ENCODE assay signal across 8 cellular contexts in genomic region chr13:94595943-94596574, GRCh38. TPM values are rescaled to one million over a fixed set of nuclear protein-coding genes. Genes with fewer than 3 reads are reported as not detected.
DNase-seq lines count a peak whose midpoint lies in the region; ATAC-seq and TF ChIP-seq lines count a peak whose summit lies in the region.

Gene TGDS (minus strand): TSS chr13:94596152. CDS start chr13:94596136, 16 bp downstream.

- peak; percentile 99 for ATAC-seq in naive thymus-derived CD4-positive, alpha-beta T cell
- peak; percentile 98 for ATAC-seq in stimulated activated memory B cell treated with anti-CD40 and anti-IgM and Interleukin-4, amounts not matched to agents 10 μg/mL and 1 μg/mL and 100 μg/mL, for 72 hours

- TF ChIP-seq CTCF in RWPE1 (conservative IDR thresholded peaks at IDR 0.05; ENCODE audit: low read depth), result no peak

- H3K4me1 Mint-ChIP-seq in naive thymus-derived CD4-positive, alpha-beta T cell, result peaks cover 29 to 53% (median 41%) of the 10 kb centered on the region in 7 donors
- H3K4me1 Mint-ChIP-seq in stimulated activated memory B cell treated with anti-CD40 and anti-IgM and Interleukin-4, amounts not matched to agents 10 μg/mL and 1 μg/mL and 100 μg/mL, for 72 hours, result peaks cover 32% of the 10 kb centered on the region

- peak within 1 kb of the TSS; percentile 83 to 96 (median 93) for H3K27ac Mint-ChIP-seq in naive thymus-derived CD4-positive, alpha-beta T cell
- H3K27ac Mint-ChIP-seq in stimulated activated memory B cell treated with anti-CD40 and anti-IgM and Interleukin-4, amounts not matched to agents 10 μg/mL and 1 μg/mL and 100 μg/mL, for 72 hours, result peak within 1 kb of the TSS; percentile 84

- H3K27me3 Mint-ChIP-seq in naive thymus-derived CD4-positive, alpha-beta T cell, result no peaks in the 10 kb centered on the region
- no peaks in the 10 kb centered on the region for H3K27me3 Mint-ChIP-seq in stimulated activated memory B cell treated with anti-CD40 and anti-IgM and Interleukin-4, amounts not matched to agents 10 μg/mL and 1 μg/mL and 100 μg/mL, for 72 hours

- peaks cover 0 to 24% (median 3%) of the 10 kb centered on the region in 5 donors for H3K36me3 Mint-ChIP-seq in naive thymus-derived CD4-positive, alpha-beta T cell
- no peaks in the 10 kb centered on the region for H3K36me3 Mint-ChIP-seq in stimulated activated memory B cell treated with anti-CD40 and anti-IgM and Interleukin-4, amounts not matched to agents 10 μg/mL and 1 μg/mL and 100 μg/mL, for 72 hours

- POLR2A ChIA-PET in RWPE1 (lab: Yijun Ruan, JAX; ENCODE audit: low non-redundant PET), result interaction anchor here (0.6 kb wide), 2 partner anchors 745 to 1159 kb away, joined by 3 to 9 read pairs; no protein-coding TSS in a partner anchor
- POLR2A ChIA-PET in naive thymus-derived CD4-positive, alpha-beta T cell (lab: Charles Lee), result interaction anchor here (0.8 to 2.7 kb wide), 8 partner anchors 9 to 1081 kb away, joined by 3 to 32 read pairs (median 4); partner anchors contain the start of gene DNAJC3

- H3K4me1 ChIP-seq in naive thymus-derived CD4-positive, alpha-beta T cell (ENCODE audit: control insufficient read depth in 2 of 2, insufficient read depth in 2 of 2, low read length in 2 of 2), result peaks cover 16 to 19% of the 10 kb centered on the region in 2 donors

- peak within 1 kb of the TSS; percentile 92 to 99 (median 97) for H3K4me3 Mint-ChIP-seq in naive thymus-derived CD4-positive, alpha-beta T cell
- H3K4me3 Mint-ChIP-seq in stimulated activated memory B cell treated with anti-CD40 and anti-IgM and Interleukin-4, amounts not matched to agents 10 μg/mL and 1 μg/mL and 100 μg/mL, for 72 hours, result peak within 1 kb of the TSS; percentile 81

- H3K9me3 ChIP-seq in naive thymus-derived CD4-positive, alpha-beta T cell (ENCODE audit: control insufficient read depth in 2 of 3, low read length in 3 of 3), result no peaks in the 10 kb centered on the region

- intact Hi-C loops in naive thymus-derived CD4-positive, alpha-beta T cell (cut with micrococcal nuclease), result loop anchor here (1.0 to 2.0 kb wide), 7 partner anchors 21 to 1081 kb away; partner anchors contain the start of gene DNAJC3 (in 1 of the 2)

- DNase-seq in EL (peak; percentile 91), H4 (ENCODE audit: low spot score) (peak; percentile 86), LoVo (ENCODE audit: low spot score) (peak; percentile 89), RWPE1 (ENCODE audit: low spot score) (peak; percentile 75), fibroblast of gingiva (ENCODE audit: low read depth) (peak; percentile 97)
- peak; percentile 72 to 80 for DNase-seq in activated T-helper 1 cell treated with anti-CD3 and anti-CD28 coated beads, Interleukin-2, amount 50 U/mL, for 16 hours (ENCODE audit: low read depth in 1 of 2, low spot score in 1 of 2)
- peak; percentile 71 to 89 (median 86) for DNase-seq in naive thymus-derived CD4-positive, alpha-beta T cell

- peaks cover 0 to 15% (median 3%) of the 10 kb centered on the region in 3 experiments for H3K36me3 ChIP-seq in naive thymus-derived CD4-positive, alpha-beta T cell (ENCODE audit: control insufficient read depth in 2 of 3, insufficient read depth in 3 of 3, low read length in 3 of 3)

- CTCF ChIA-PET in RWPE1 (lab: Yijun Ruan, JAX), result interaction anchor here (0.6 to 0.7 kb wide), 2 partner anchors 21 to 46 kb away, joined by 3 read pairs; no protein-coding TSS in a partner anchor
- CTCF ChIA-PET in naive thymus-derived CD4-positive, alpha-beta T cell (lab: Charles Lee), result interaction anchor here (0.6 to 1.9 kb wide), 5 partner anchors 21 to 594 kb away, joined by 3 to 10 read pairs (median 5); no protein-coding TSS in a partner anchor

- H3K27me3 ChIP-seq in naive thymus-derived CD4-positive, alpha-beta T cell (ENCODE audit: control insufficient read depth in 2 of 2, insufficient read depth in 2 of 2, low read length in 2 of 2), result no peaks in the 10 kb centered on the region

- peaks cover 0 to 5% (median 0%) of the 10 kb centered on the region in 11 donors for H3K9me3 Mint-ChIP-seq in naive thymus-derived CD4-positive, alpha-beta T cell
- H3K9me3 Mint-ChIP-seq in stimulated activated memory B cell treated with anti-CD40 and anti-IgM and Interleukin-4, amounts not matched to agents 10 μg/mL and 1 μg/mL and 100 μg/mL, for 72 hours, result peaks cover 4% of the 10 kb centered on the region

- H3K4me3 ChIP-seq in naive thymus-derived CD4-positive, alpha-beta T cell (ENCODE audit: low read length), result peak within 1 kb of the TSS; percentile 92

- H3K27ac ChIP-seq in RWPE1, result peak within 1 kb of the TSS; percentile 78
- H3K27ac ChIP-seq in naive thymus-derived CD4-positive, alpha-beta T cell (ENCODE audit: low read depth, low read length), result peak within 1 kb of the TSS; percentile 80

RNA-seq across cellular contexts. Expression of gene TGDS, which starts in this region (rescaled TPM):
- 9.3 and 14.4 TPM in 2 replicates for total RNA-seq in H4 (2014; rRNA removed; shearing (Covaris generic))
- 10 to 100 TPM in 3 of 5 experiments, 1 to 10 TPM in 2; 5.9 to 20.5 (median 13.7) TPM for total RNA-seq in naive thymus-derived CD4-positive, alpha-beta T cell
- 10 to 100 TPM; 11.7 to 18.4 TPM for polyA plus RNA-seq in naive thymus-derived CD4-positive, alpha-beta T cell

Comparison
In these comparisons a context has a peak if more than half of its experiments do, and no peak if none do; other contexts are left out.
1. Peak in every context shown above with its lines: DNase-seq, ATAC-seq, H3K4me3 ChIP-seq and H3K27ac ChIP-seq.